8 cellular contexts compared by ENCODE assay signal in the genomic region with DNA sequence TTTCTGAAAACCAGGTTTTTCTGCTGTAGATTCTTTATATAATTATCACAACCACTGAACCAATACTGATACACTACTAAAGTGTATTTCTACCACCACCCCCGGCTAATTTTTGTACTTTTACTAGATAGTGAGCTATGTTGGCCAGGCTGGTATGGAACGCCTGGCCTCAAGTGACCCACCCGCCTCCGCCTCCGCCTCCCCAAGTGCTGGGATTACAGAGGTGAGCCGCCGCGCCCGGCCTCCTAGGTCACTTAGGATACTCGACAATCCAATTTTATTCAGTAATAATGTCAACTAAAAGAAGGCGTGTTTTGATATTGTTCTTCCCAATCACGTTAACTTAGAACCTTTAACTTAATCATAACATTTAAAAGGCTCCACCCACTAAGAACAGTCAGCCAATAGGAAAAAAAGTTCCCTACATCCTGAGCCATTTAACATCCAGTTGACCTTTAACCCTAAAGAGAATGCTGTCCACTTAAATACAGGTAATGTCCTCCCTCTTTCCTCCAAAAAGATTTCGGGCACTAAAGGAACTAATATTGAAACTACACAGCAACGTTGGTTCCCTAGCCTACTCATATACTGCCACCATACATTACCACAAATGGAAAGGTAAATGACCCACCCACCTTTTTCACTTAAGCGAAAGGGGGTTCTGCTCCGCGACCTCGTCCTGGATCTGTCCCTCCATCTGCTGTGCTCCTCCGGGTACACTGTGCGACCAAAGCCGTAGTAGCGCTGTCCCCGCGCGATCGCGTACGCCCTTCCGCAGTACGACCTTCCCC. TPM values are rescaled to one million over a fixed set of nuclear protein-coding genes. Genes with fewer than 3 reads are reported as not detected.
A peak's percentile ranks its signal among the peaks of the same experiment; 100 is the strongest.
DNase-seq lines count a peak whose midpoint lies in the region; ATAC-seq, FAIRE-seq and TF ChIP-seq lines count a peak whose summit lies in the region.

No MANE protein-coding gene starts in this region.

- POLR2A ChIA-PET in GM10248 (lab: Yijun Ruan, JAX) (interaction anchor here (2.0 kb wide), 1 partner anchor 14 kb away, joined by 10 read pairs; the partner anchor contains the start of gene SYF2), K562 (lab: Yijun Ruan, JAX) (interaction anchor here (0.8 to 7.9 kb wide), 10 partner anchors 8 to 302 kb away, joined by 3 to 107 read pairs (median 6); partner anchors contain the start of gene SYF2)

- 2% methylated on average over 30 of the region's 30 CpGs for WGBS in K562 (ENCODE audit: insufficient coverage, low coverage, missing lambda C conversion rate)

- TF ChIP-seq CTCF in GM10248 (IDR thresholded peaks at IDR 0.05; ENCODE audit: control extremely low read depth, extremely low read depth, low read depth, missing control alignments) = no peak
- TF ChIP-seq CTCF in Loucy (conservative IDR thresholded peaks at IDR 0.05; ENCODE audit: low read length) = no peak
- TF ChIP-seq CTCF in K562 (IDR thresholded peaks at IDR 0.05 in 2 of 3, conservative IDR thresholded peaks at IDR 0.05 in 1 of 3; ENCODE audit: insufficient read depth in 2 of 3, low read depth in 1 of 3, low read length in 3 of 3) = no peak
- TF ChIP-seq CTCF in kidney epithelial cell (IDR thresholded peaks at IDR 0.05; ENCODE audit: insufficient read depth, low read length, poor library complexity, severe bottlenecking) = no peak

- no peak for TF ChIP-seq RAD21 in K562 (CRISPR knock-in tag; conservative IDR thresholded peaks at IDR 0.05 in 1 of 2, IDR thresholded peaks at IDR 0.05 in 1 of 2)

- H3K9me1 ChIP-seq in K562 (ENCODE audit: control insufficient read depth, insufficient read depth, low read length) = no peaks in the 10 kb centered on the region

- H3K27ac ChIP-seq in K562 (ENCODE audit: extremely low read depth, low read depth, low read length) (peak overlapping the region; percentile 93), temporal lobe (ENCODE audit: low read depth, low read length) (peak overlapping the region; percentile 99)

- 0 out of 2 replicates have a peak, but pooled peaks cover 3% of the 10 kb centered on the region for H3F3A ChIP-seq in Loucy (ENCODE audit: low read depth)

- H3K4me3 ChIP-seq in Loucy (ENCODE audit: low read length, poor library complexity, severe bottlenecking) (peak overlapping the region; percentile 79), K562 (peak overlapping the region; percentile 69), kidney epithelial cell (ENCODE audit: low read depth, low read length) (peak overlapping the region; percentile 93)

- no peaks in the 10 kb centered on the region for H3K27me3 ChIP-seq in Loucy (ENCODE audit: insufficient read depth, low read length, poor library complexity, severe bottlenecking)
- no peaks in the 10 kb centered on the region for H3K27me3 ChIP-seq in K562 (ENCODE audit: control insufficient read depth in 2 of 2, insufficient read depth in 2 of 2, low read length in 2 of 2)
- H3K27me3 ChIP-seq in kidney epithelial cell (ENCODE audit: control insufficient read depth, insufficient read depth, low read length) = no peaks in the 10 kb centered on the region

- TF ChIP-seq POLR2A in K562 (conservative IDR thresholded peaks at IDR 0.05) = no peak; the same call in 1 of the 2 replicates

- TF ChIP-seq EP300 in K562 (IDR thresholded peaks at IDR 0.05; ENCODE audit: low read length) = no peak

- CTCF ChIA-PET in GM10248 (lab: Yijun Ruan, JAX) (interaction anchor here (1.0 to 1.4 kb wide), 4 partner anchors 8 to 13 kb away, joined by 3 to 8 read pairs (median 3); partner anchors contain the start of gene SYF2), K562 (lab: Yijun Ruan, JAX; ENCODE audit: low intra/inter-chr PET ratio) (no interaction called here)

- ATAC-seq in K562 = peak; percentile 21
- ATAC-seq in HG02938 (IDR thresholded peaks at IDR 0.05; ENCODE audit: unreplicated experiment) = no peak

- intact Hi-C loops in K562 (cut with micrococcal nuclease) = loop anchor here (10.0 kb wide), 1 partner anchor 149 kb away; no protein-coding TSS in a partner anchor

- H4K20me1 ChIP-seq in Loucy (ENCODE audit: insufficient read depth, low read length, poor library complexity, severe bottlenecking) = peaks cover 53% of the 10 kb centered on the region
- peaks cover 27% of the 10 kb centered on the region for H4K20me1 ChIP-seq in K562 (replicated peaks; ENCODE audit: control insufficient read depth, insufficient read depth, low read length)

- peak; percentile 66 for FAIRE-seq in K562 (lab: Jason Lieb, UNC)

- no peaks in the 10 kb centered on the region for H3K9me2 ChIP-seq in Loucy (replicated peaks; ENCODE audit: low read depth, low read length)

- H3K4me2 ChIP-seq in Loucy (ENCODE audit: low read depth, low read length, poor library complexity, severe bottlenecking) (peak overlapping the region; percentile 99), K562 (ENCODE audit: insufficient read depth, low read length) (peak overlapping the region; percentile 98)

- peak overlapping the region; percentile 88 for H3K9ac ChIP-seq in Loucy (ENCODE audit: low read depth, low read length, poor library complexity, severe bottlenecking)
- H3K9ac ChIP-seq in K562 (ENCODE audit: insufficient read depth in 1 of 2, low read depth in 2 of 2, low read length in 2 of 2) = peak overlapping the region; percentile 93 to 99

- in situ Hi-C loops in K562 (cut with MboI) = no loop called here

- BruUV-seq in K562 (replicated peaks; lab: Mats Ljungman, UMichigan) = no TSS peak

- H3K9me3 ChIP-seq in Loucy (ENCODE audit: insufficient read depth, low read depth, low read length) = no peaks in the 10 kb centered on the region
- no peaks in the 10 kb centered on the region for H3K9me3 ChIP-seq in K562 (replicated peaks; ENCODE audit: control insufficient read depth, insufficient read depth, low read depth, low read length)

- peaks cover 35% of the 10 kb centered on the region for H3K36me3 ChIP-seq in Loucy (ENCODE audit: insufficient read depth, low read length)
- H3K36me3 ChIP-seq in K562 (ENCODE audit: control insufficient read depth, insufficient read depth, low read length) = peaks cover 57% of the 10 kb centered on the region
- peaks cover 2% of the 10 kb centered on the region for H3K36me3 ChIP-seq in kidney epithelial cell (ENCODE audit: control insufficient read depth, insufficient read depth, low read length)

- H2AFZ ChIP-seq in Loucy (ENCODE audit: low read length) = no peak overlapping the region
- H2AFZ ChIP-seq in K562 (ENCODE audit: low read depth, low read length) = peak overlapping the region; percentile 89

- peak; percentile 19 for DNase-seq in GM10248 (ENCODE audit: extremely low spot score)
- DNase-seq in K562 (ENCODE audit: extremely low read depth in 1 of 4, low spot score in 3 of 4) = peak; percentile 45 to 70 (median 54)
- DNase-seq in kidney epithelial cell (ENCODE audit: low read depth) = no peak
- no peak for DNase-seq in NCI-H2196 treated with DMSO at 0.1 percent for 48 hours (lab: John Stamatoyannopoulos, UW; ENCODE audit: unreplicated experiment)
- no peak for DNase-seq in NOMO-1 treated with DMSO at 0.1 percent for 48 hours (lab: John Stamatoyannopoulos, UW; ENCODE audit: unreplicated experiment)

- peaks cover 51% of the 10 kb centered on the region for H3K79me2 ChIP-seq in Loucy (ENCODE audit: insufficient read depth, low read length)
- peaks cover 56% of the 10 kb centered on the region for H3K79me2 ChIP-seq in K562 (ENCODE audit: control insufficient read depth, insufficient read depth, low read length)

- H3K4me1 ChIP-seq in Loucy (ENCODE audit: insufficient read depth, low read length, poor library complexity, severe bottlenecking) (peaks cover 26% of the 10 kb centered on the region), K562 (replicated peaks in 1 of 2; ENCODE audit: control insufficient read depth in 2 of 2, insufficient read depth in 2 of 2, low read length in 2 of 2) (peaks cover 21 to 32% of the 10 kb centered on the region in 2 experiments)

RNA-seq across cellular contexts. Expression of gene RSRP1, which starts 1.2 kb away (rescaled TPM):
- total RNA-seq in K562 (2011; cell fraction: chromatin; rRNA removed; ENCODE audit: low replicate concordance) = 639 and 767 TPM in 2 replicates
- total RNA-seq in K562 (2011; cell fraction: nucleolus; rRNA removed) = 540 and 629 TPM in 2 replicates
- total RNA-seq in K562 (2011; cell fraction: nucleoplasm; rRNA removed) = 507 and 548 TPM in 2 replicates
- total RNA-seq in K562 (2014; rRNA removed) = 130 and 138 TPM in 2 replicates
- 180 and 197 TPM in 2 replicates for total RNA-seq in K562 (2014; rRNA removed; fragmentation: Illumina TruSeq; extraction: Trizol)
- total RNA-seq in K562 (2015; rRNA removed; fragmentation: Illumina TruSeq; extraction: Trizol) = 164 and 183 TPM in 2 replicates
- total RNA-seq in K562 (2021) = 146 and 159 TPM in 2 replicates
- 195 and 220 TPM in 2 replicates for polyA plus RNA-seq in K562 (2011; rRNA removed)
- 55.7 and 97.9 TPM in 2 replicates for polyA plus RNA-seq in K562 (2011; cell fraction: cytosol; rRNA removed)
- 585 and 591 TPM in 2 replicates for polyA plus RNA-seq in K562 (2011; cell fraction: nucleus; rRNA removed)
- polyA plus RNA-seq in K562 (2012) = 148 and 265 TPM in 2 replicates
- polyA plus RNA-seq in K562 (2014; fragmentation: Illumina TruSeq; extraction: Trizol) = 96.2 and 113 TPM in 2 replicates
- polyA plus RNA-seq in K562 (2014; fragmentation: Nextera tagmentation; extraction: Ambion mirVana) = 10 to 100 TPM; 27.2 to 35.0 TPM
- polyA plus RNA-seq in K562 (2014; rRNA removed) = 237 and 283 TPM in 2 replicates
- 155 and 167 TPM in 2 replicates for polyA minus RNA-seq in K562 (2011; rRNA and poly(A)+ RNA removed)
- polyA minus RNA-seq in K562 (2011; cell fraction: cytosol; rRNA and poly(A)+ RNA removed) = 71.5 and 87.6 TPM in 2 replicates
- polyA minus RNA-seq in K562 (2011; cell fraction: nucleus; rRNA and poly(A)+ RNA removed) = 323 and 418 TPM in 2 replicates
- total RNA-seq in kidney epithelial cell = 48.6 and 55.0 TPM in 2 replicates
- total RNA-seq in temporal lobe = 58.0 TPM

RNA-seq across cellular contexts. Expression of gene SYF2, which starts 13.7 kb away (rescaled TPM):
- 15.7 and 26.6 TPM in 2 replicates for total RNA-seq in K562 (2011; cell fraction: chromatin; rRNA removed; ENCODE audit: low replicate concordance)
- total RNA-seq in K562 (2011; cell fraction: nucleolus; rRNA removed) = 12.9 and 16.7 TPM in 2 replicates
- total RNA-seq in K562 (2011; cell fraction: nucleoplasm; rRNA removed) = 22.2 and 24.0 TPM in 2 replicates
- 38.2 and 43.2 TPM in 2 replicates for total RNA-seq in K562 (2014; rRNA removed)
- total RNA-seq in K562 (2014; rRNA removed; fragmentation: Illumina TruSeq; extraction: Trizol) = 59.3 and 80.6 TPM in 2 replicates
- 51.2 and 54.6 TPM in 2 replicates for total RNA-seq in K562 (2015; rRNA removed; fragmentation: Illumina TruSeq; extraction: Trizol)
- total RNA-seq in K562 (2021) = 27.5 and 35.6 TPM in 2 replicates
- polyA plus RNA-seq in K562 (2011; rRNA removed) = 33.7 and 36.5 TPM in 2 replicates
- polyA plus RNA-seq in K562 (2011; cell fraction: cytosol; rRNA removed) = 3.4 and 12.2 TPM in 2 replicates
- polyA plus RNA-seq in K562 (2011; cell fraction: nucleus; rRNA removed) = 5.5 and 9.8 TPM in 2 replicates
- polyA plus RNA-seq in K562 (2012) = 51.2 and 71.0 TPM in 2 replicates
- polyA plus RNA-seq in K562 (2014; fragmentation: Illumina TruSeq; extraction: Trizol) = 66.5 and 80.2 TPM in 2 replicates
- 10 to 100 TPM; 20.9 to 21.9 TPM for polyA plus RNA-seq in K562 (2014; fragmentation: Nextera tagmentation; extraction: Ambion mirVana)
- 52.5 and 69.0 TPM in 2 replicates for polyA plus RNA-seq in K562 (2014; rRNA removed)
- 13.7 and 20.1 TPM in 2 replicates for polyA minus RNA-seq in K562 (2011; rRNA and poly(A)+ RNA removed)
- polyA minus RNA-seq in K562 (2011; cell fraction: cytosol; rRNA and poly(A)+ RNA removed) = 5.4 and 7.2 TPM in 2 replicates
- 6.5 and 14.8 TPM in 2 replicates for polyA minus RNA-seq in K562 (2011; cell fraction: nucleus; rRNA and poly(A)+ RNA removed)
- 63.3 and 80.7 TPM in 2 replicates for total RNA-seq in kidney epithelial cell
- 27.8 TPM for total RNA-seq in temporal lobe

RNA-seq across cellular contexts. Expression of gene RHD, which starts 26.3 kb away (rescaled TPM):
- total RNA-seq in K562 (2011; cell fraction: chromatin; rRNA removed; ENCODE audit: low replicate concordance) = 50.0 and 64.3 TPM in 2 replicates
- 69.5 and 85.3 TPM in 2 replicates for total RNA-seq in K562 (2011; cell fraction: nucleolus; rRNA removed)
- 63.5 and 69.1 TPM in 2 replicates for total RNA-seq in K562 (2011; cell fraction: nucleoplasm; rRNA removed)
- total RNA-seq in K562 (2014; rRNA removed) (9.4 and 12.8 TPM in 2 replicates), K562 (2014; rRNA removed; fragmentation: Illumina TruSeq; extraction: Trizol) (12.2 and 15.7 TPM in 2 replicates), K562 (2015; rRNA removed; fragmentation: Illumina TruSeq; extraction: Trizol) (11.8 and 13.0 TPM in 2 replicates), K562 (2021) (17.5 and 17.8 TPM in 2 replicates), kidney epithelial cell (not detected in 2 replicates), temporal lobe (0.25 TPM)
- polyA plus RNA-seq in K562 (2011; rRNA removed) (15.0 and 28.8 TPM in 2 replicates), K562 (2014; fragmentation: Illumina TruSeq; extraction: Trizol) (13.5 and 13.6 TPM in 2 replicates), K562 (2014; fragmentation: Nextera tagmentation; extraction: Ambion mirVana) (10 to 100 TPM; 32.4 TPM), K562 (2014; rRNA removed) (8.8 and 9.1 TPM in 2 replicates)
- 15.4 and 22.6 TPM in 2 replicates for polyA plus RNA-seq in K562 (2011; cell fraction: cytosol; rRNA removed)
- polyA plus RNA-seq in K562 (2011; cell fraction: nucleus; rRNA removed) = 16.8 and 18.6 TPM in 2 replicates
- polyA plus RNA-seq in K562 (2012) = 13.8 and 23.5 TPM in 2 replicates
- polyA minus RNA-seq in K562 (2011; rRNA and poly(A)+ RNA removed) = 58.4 and 72.4 TPM in 2 replicates
- 17.1 and 20.4 TPM in 2 replicates for polyA minus RNA-seq in K562 (2011; cell fraction: cytosol; rRNA and poly(A)+ RNA removed)
- polyA minus RNA-seq in K562 (2011; cell fraction: nucleus; rRNA and poly(A)+ RNA removed) = 16.2 and 28.3 TPM in 2 replicates

Comparison
In these comparisons a context has a peak if more than half of its experiments do, and no peak if none do; other contexts are left out.
1. DNase-seq: peak in GM10248 (single experiment) and K562 (4 of 4); none in kidney epithelial cell (single experiment), NCI-H2196 treated with DMSO at 0.1 percent for 48 hours (single experiment) and NOMO-1 treated with DMSO at 0.1 percent for 48 hours (single experiment).
2. Peak in every context shown above with its lines, with median percentiles within 50 percentile points of each other: H3K4me3 ChIP-seq.